25 cellular contexts compared by ENCODE assay signal in genomic region chr3:114545196-114545595, GRCh38.
"Had no signal": no experiment of that assay in that cellular context is flagged by ENCODE, and none has a peak within 500 bp of the region (broad histone marks: within the 10 kb centered on the region; RNA-seq: fewer than 3 reads in every experiment).

No MANE protein-coding gene starts in this region.

- H3K27ac Mint-ChIP-seq: activated CD8-positive, alpha-beta T cell treated with anti-CD3 and anti-CD28 coated beads for 36 hours; activated naive CD4-positive, alpha-beta T cell treated with anti-CD3 and anti-CD28 coated beads, Interleukin-2, amount 10 ng/mL, durations not matched to agents 7 days and 5 days; activated naive CD8-positive, alpha-beta T cell treated with anti-CD3 and anti-CD28 coated beads for 36 hours; activated T-cell treated with anti-CD3 and anti-CD28 coated beads, Interleukin-2, amount 50 U/mL, for 72 hours; activated T-helper 2 cell treated with anti-CD3 and anti-CD28 coated beads, Interferon-gamma antibody, Interleukin-2, Interleukin-4, amounts not matched to agents 10 μg/mL and 5 μg/mL and 100 μg/mL, durations not matched to agents 14 hours and 24 hours and 36 hours; T-helper 1 cell treated with Interleukin-12 subunit alpha and Interleukin-12 subunit beta and Interleukin-4 antibody, amounts not matched to agents 30 μg/mL and 1 μg/mL, for 36 hours had no signal

- H3K4me1 Mint-ChIP-seq: activated naive CD4-positive, alpha-beta T cell treated with anti-CD3 and anti-CD28 coated beads, Interleukin-2, amount 10 ng/mL, durations not matched to agents 7 days and 5 days had no signal

- H3K9me3 Mint-ChIP-seq: activated CD8-positive, alpha-beta T cell treated with anti-CD3 and anti-CD28 coated beads for 36 hours; activated naive CD4-positive, alpha-beta T cell treated with anti-CD3 and anti-CD28 coated beads, Interleukin-2, amount 10 ng/mL, durations not matched to agents 7 days and 5 days; activated naive CD8-positive, alpha-beta T cell treated with anti-CD3 and anti-CD28 coated beads for 36 hours; activated T-cell treated with anti-CD3 and anti-CD28 coated beads, Interleukin-2, amount 50 U/mL, for 72 hours; activated T-helper 2 cell treated with anti-CD3 and anti-CD28 coated beads, Interferon-gamma antibody, Interleukin-2, Interleukin-4, amounts not matched to agents 10 μg/mL and 5 μg/mL and 100 μg/mL, durations not matched to agents 14 hours and 24 hours and 36 hours; central memory CD8-positive, alpha-beta T cell; T-helper 1 cell treated with Interleukin-12 subunit alpha and Interleukin-12 subunit beta and Interleukin-4 antibody, amounts not matched to agents 30 μg/mL and 1 μg/mL, for 36 hours had no signal

- DNase-seq: activated CD4-positive, alpha-beta T cell treated with anti-CD3 and anti-CD28 coated beads for 4 hours; activated CD8-positive, alpha-beta memory T cell treated with anti-CD3 and anti-CD28 coated beads, Interleukin-2, amount 50 U/mL, for 4 hours; activated CD8-positive, alpha-beta T cell treated with anti-CD3 and anti-CD28 coated beads for 36 hours; activated gamma-delta T cell treated with Interleukin-2 at 50 U/mL for 16 hours; activated naive CD4-positive, alpha-beta T cell treated with anti-CD3 and anti-CD28 coated beads, Interleukin-2, amount 10 ng/mL, durations not matched to agents 7 days and 5 days; activated naive CD8-positive, alpha-beta T cell treated with anti-CD3 and anti-CD28 coated beads for 36 hours; activated T-cell treated with anti-CD3 and anti-CD28 coated beads, Interleukin-2, amount 50 U/mL, for 72 hours; anterior cingulate cortex; KG1; NCI-H1092; NCI-H1417 treated with DMSO at 0.1 percent for 48 hours; NCI-H1694; NCI-H2029; NCI-H2107; NCI-H510A treated with DMSO at 0.1 percent for 48 hours; NCI-H69; NK-92 treated with Interleukin-12 subunit alpha and Interleukin-12 subunit beta, amount 100 ng/mL, for 24 hours; OCI-M1; RPMI8226; SHP77 had no signal

- H3K36me3 Mint-ChIP-seq: activated naive CD4-positive, alpha-beta T cell treated with anti-CD3 and anti-CD28 coated beads, Interleukin-2, amount 10 ng/mL, durations not matched to agents 7 days and 5 days had no signal

- H3K27me3 Mint-ChIP-seq: activated CD8-positive, alpha-beta T cell treated with anti-CD3 and anti-CD28 coated beads for 36 hours; activated naive CD4-positive, alpha-beta T cell treated with anti-CD3 and anti-CD28 coated beads, Interleukin-2, amount 10 ng/mL, durations not matched to agents 7 days and 5 days; activated naive CD8-positive, alpha-beta T cell treated with anti-CD3 and anti-CD28 coated beads for 36 hours; central memory CD8-positive, alpha-beta T cell had no signal

- H3K4me3 Mint-ChIP-seq: activated CD8-positive, alpha-beta T cell treated with anti-CD3 and anti-CD28 coated beads for 36 hours; activated naive CD4-positive, alpha-beta T cell treated with anti-CD3 and anti-CD28 coated beads, Interleukin-2, amount 10 ng/mL, durations not matched to agents 7 days and 5 days; activated naive CD8-positive, alpha-beta T cell treated with anti-CD3 and anti-CD28 coated beads for 36 hours; activated T-cell treated with anti-CD3 and anti-CD28 coated beads, Interleukin-2, amount 50 U/mL, for 72 hours; central memory CD8-positive, alpha-beta T cell; T-helper 1 cell treated with Interleukin-12 subunit alpha and Interleukin-12 subunit beta and Interleukin-4 antibody, amounts not matched to agents 30 μg/mL and 1 μg/mL, for 36 hours had no signal

- ATAC-seq: activated CD4-positive, CD25-positive, alpha-beta regulatory T cell treated with anti-CD3 and anti-CD28 coated beads, Interleukin-2, amount 50 U/mL, for 24 hours; activated CD8-positive, alpha-beta T cell treated with anti-CD3 and anti-CD28 coated beads for 36 hours; activated T-cell treated with anti-CD3 and anti-CD28 coated beads, Interleukin-2, amount 50 U/mL, for 72 hours; Panc1 had no signal
